Comparison of ENCODE assay signal across 20 cellular contexts in genomic region chr4:1805493-1806222, GRCh38. TPM values are rescaled to one million over a fixed set of nuclear protein-coding genes. Genes with fewer than 3 reads are reported as not detected.
DNase-seq lines count a peak whose midpoint lies in the region; ATAC-seq, FAIRE-seq and TF ChIP-seq lines count a peak whose summit lies in the region.
"Had no signal": no experiment of that assay in that cellular context is flagged by ENCODE, and none has a peak within 500 bp of the region (broad histone marks: within the 10 kb centered on the region; RNA-seq: fewer than 3 reads in every experiment).

No MANE protein-coding gene starts in this region.

- WGBS in K562 (ENCODE audit: insufficient coverage, low coverage, missing lambda C conversion rate): 94% methylated on average over 38 of the region's 47 CpGs

- intact Hi-C loops in K562 (cut with micrococcal nuclease): no loop called here

- H3K9ac ChIP-seq in BLaER1 (no peak overlapping the region), K562 (ENCODE audit: insufficient read depth in 1 of 2, low read depth in 2 of 2, low read length in 2 of 2) (no peak overlapping the region)
- peak overlapping the region in 2 of 11 experiments; percentile 26 to 37; a peak in 2 of 22 replicates for H3K9ac ChIP-seq in BLaER1 treated with 17β-estradiol and CSF1 and Interleukin-3, amounts not matched to agents 10 nM and 100 nM

- POLR2A ChIA-PET in HEK293 (lab: Yijun Ruan, JAX): no interaction called here
- POLR2A ChIA-PET in K562 (lab: Yijun Ruan, JAX): interaction anchor here (1.0 kb wide), 2 partner anchors 54 to 85 kb away, joined by 3 read pairs; partner anchors contain the start of genes TACC3 and TMEM129
- POLR2A ChIA-PET in CD8-positive, alpha-beta memory T cell (lab: Charles Lee): no interaction called here

- H3K9me1 ChIP-seq in K562 (ENCODE audit: control insufficient read depth, insufficient read depth, low read length): peaks cover 3% of the 10 kb centered on the region

- in situ Hi-C loops in K562 (cut with MboI): no loop called here

- TSS peak; percentile 29 for BruUV-seq in K562 (replicated peaks; lab: Mats Ljungman, UMichigan)

- H3K27me3 ChIP-seq in BLaER1: 0 out of 2 replicates have a peak, but pooled peaks cover 4% of the 10 kb centered on the region
- H3K27me3 ChIP-seq in BLaER1 treated with 17β-estradiol and CSF1 and Interleukin-3, amounts not matched to agents 10 nM and 100 nM: no peaks in the 10 kb centered on the region
- H3K27me3 ChIP-seq in K562 (ENCODE audit: control insufficient read depth in 2 of 2, insufficient read depth in 2 of 2, low read length in 2 of 2): no peaks in the 10 kb centered on the region
- H3K27me3 ChIP-seq in CD8-positive, alpha-beta memory T cell (ENCODE audit: insufficient read depth, low read length, poor library complexity, severe bottlenecking): no peaks in the 10 kb centered on the region

- H3K4me1 Mint-ChIP-seq in progenitor cell of endocrine pancreas (ENCODE audit: low read depth): peaks cover 2% of the 10 kb centered on the region
- H3K4me1 Mint-ChIP-seq in CD8-positive, alpha-beta memory T cell: no peaks in the 10 kb centered on the region
- H3K4me1 Mint-ChIP-seq: CD4-positive, CD25-positive, alpha-beta regulatory T cell; H9 had no signal

- TF ChIP-seq CTCF in HEK293 (tag by site-specific recombination; IDR thresholded peaks at IDR 0.05) (no peak), K562 (IDR thresholded peaks at IDR 0.05 in 2 of 3, conservative IDR thresholded peaks at IDR 0.05 in 1 of 3; ENCODE audit: insufficient read depth in 2 of 3, low read depth in 1 of 3, low read length in 3 of 3) (no peak), progenitor cell of endocrine pancreas (IDR thresholded peaks at IDR 0.05; ENCODE audit: unreplicated experiment) (no peak)

- H3K27me3 Mint-ChIP-seq in progenitor cell of endocrine pancreas: no peaks in the 10 kb centered on the region
- no peaks in the 10 kb centered on the region for H3K27me3 Mint-ChIP-seq in CD8-positive, alpha-beta memory T cell
- H3K27me3 Mint-ChIP-seq: CD4-positive, CD25-positive, alpha-beta regulatory T cell had no signal

- no peaks in the 10 kb centered on the region for H3K79me2 ChIP-seq in K562 (ENCODE audit: control insufficient read depth, insufficient read depth, low read length)

- peaks cover 2% of the 10 kb centered on the region; the same call in 1 of the 2 replicates for H3K36me3 ChIP-seq in BLaER1
- peaks cover 0 to 3% (median 0%) of the 10 kb centered on the region in 11 experiments; a peak in 4 of 22 replicates for H3K36me3 ChIP-seq in BLaER1 treated with 17β-estradiol and CSF1 and Interleukin-3, amounts not matched to agents 10 nM and 100 nM
- H3K36me3 ChIP-seq in HEK293 (ENCODE audit: control insufficient read depth in 2 of 2, insufficient read depth in 1 of 2, low read length in 2 of 2): peaks cover 0 to 63% of the 10 kb centered on the region in 2 experiments; a peak in 1 of 3 replicates
- peaks cover 71% of the 10 kb centered on the region; the same call in 2 of the 3 replicates for H3K36me3 ChIP-seq in K562 (ENCODE audit: control insufficient read depth, insufficient read depth, low read length)
- H3K36me3 ChIP-seq in CD8-positive, alpha-beta memory T cell (ENCODE audit: insufficient read depth, low read length): no peaks in the 10 kb centered on the region

- H3K27ac Mint-ChIP-seq in progenitor cell of endocrine pancreas: no peak overlapping the region
- no peak overlapping the region for H3K27ac Mint-ChIP-seq in CD8-positive, alpha-beta memory T cell
- H3K27ac Mint-ChIP-seq: CD4-positive, CD25-positive, alpha-beta regulatory T cell; H9 had no signal

- peaks cover 66% of the 10 kb centered on the region for H3K4me1 ChIP-seq in BLaER1
- H3K4me1 ChIP-seq in BLaER1 treated with 17β-estradiol and CSF1 and Interleukin-3, amounts not matched to agents 10 nM and 100 nM: peaks cover 12 to 68% (median 58%) of the 10 kb centered on the region in 10 experiments
- no peaks in the 10 kb centered on the region for H3K4me1 ChIP-seq in HEK293 (ENCODE audit: control insufficient read depth, insufficient read depth, low read length)
- H3K4me1 ChIP-seq in K562 (replicated peaks in 1 of 2; ENCODE audit: control insufficient read depth in 2 of 2, insufficient read depth in 2 of 2, low read length in 2 of 2): peaks cover 0 to 69% of the 10 kb centered on the region in 2 experiments; a peak in 2 of 5 replicates
- no peaks in the 10 kb centered on the region for H3K4me1 ChIP-seq in CD8-positive, alpha-beta memory T cell (ENCODE audit: insufficient read depth, low read length)

- TF ChIP-seq RAD21 in K562 (CRISPR knock-in tag; conservative IDR thresholded peaks at IDR 0.05 in 1 of 2, IDR thresholded peaks at IDR 0.05 in 1 of 2): no peak

- CTCF ChIA-PET in HEK293 (lab: Yijun Ruan, JAX): interaction anchor here (0.6 to 1.0 kb wide), 3 partner anchors 13 to 47 kb away, joined by 3 read pairs; no protein-coding TSS in a partner anchor
- CTCF ChIA-PET in K562 (lab: Yijun Ruan, JAX; ENCODE audit: low intra/inter-chr PET ratio): no interaction called here
- CTCF ChIA-PET in CD8-positive, alpha-beta memory T cell (lab: Charles Lee): no interaction called here

- FAIRE-seq in K562 (lab: Jason Lieb, UNC): no peak
- FAIRE-seq: A204.1 had no signal

- H3K9me3 Mint-ChIP-seq in progenitor cell of endocrine pancreas (ENCODE audit: low read depth): no peaks in the 10 kb centered on the region
- no peaks in the 10 kb centered on the region for H3K9me3 Mint-ChIP-seq in CD8-positive, alpha-beta memory T cell
- H3K9me3 Mint-ChIP-seq: CD4-positive, CD25-positive, alpha-beta regulatory T cell; H9 had no signal

- H3K4me3 ChIP-seq in BLaER1 (no peak overlapping the region), HEK293 (ENCODE audit: low read depth, low read length) (no peak overlapping the region), K562 (no peak overlapping the region)
- no peak overlapping the region for H3K4me3 ChIP-seq in BLaER1 treated with 17β-estradiol and CSF1 and Interleukin-3, amounts not matched to agents 10 nM and 100 nM
- H3K4me3 ChIP-seq in CD8-positive, alpha-beta memory T cell (ENCODE audit: low read length): no peak overlapping the region

- peak overlapping the region; percentile 47 for H3K4me2 ChIP-seq in BLaER1
- peak overlapping the region in 8 of 11 experiments; percentile 26 to 66 (median 58); a peak in 13 of 22 replicates for H3K4me2 ChIP-seq in BLaER1 treated with 17β-estradiol and CSF1 and Interleukin-3, amounts not matched to agents 10 nM and 100 nM
- no peak overlapping the region for H3K4me2 ChIP-seq in K562 (ENCODE audit: insufficient read depth, low read length)

- H3K27ac ChIP-seq in BLaER1 (no peak overlapping the region), HEK293 (ENCODE audit: extremely low read depth, low read depth, low read length) (no peak overlapping the region), K562 (ENCODE audit: extremely low read depth, low read depth, low read length) (no peak overlapping the region)
- no peak overlapping the region for H3K27ac ChIP-seq in BLaER1 treated with 17β-estradiol and CSF1 and Interleukin-3, amounts not matched to agents 10 nM and 100 nM
- H3K27ac ChIP-seq in CD8-positive, alpha-beta memory T cell (ENCODE audit: low read depth, low read length): no peak overlapping the region

- 0 out of 2 replicates have a peak, but pooled peaks have one; percentile 32 for TF ChIP-seq POLR2A in K562 (conservative IDR thresholded peaks at IDR 0.05)

- ATAC-seq in K562: no peak
- no peak for ATAC-seq in HG02571 (IDR thresholded peaks at IDR 0.05; ENCODE audit: unreplicated experiment)

- H3K9me3 ChIP-seq in BLaER1 (no peaks in the 10 kb centered on the region), HEK293 (ENCODE audit: control insufficient read depth, insufficient read depth, low read depth, low read length) (no peaks in the 10 kb centered on the region), K562 (replicated peaks; ENCODE audit: control insufficient read depth, insufficient read depth, low read depth, low read length) (no peaks in the 10 kb centered on the region)
- no peaks in the 10 kb centered on the region for H3K9me3 ChIP-seq in BLaER1 treated with 17β-estradiol and CSF1 and Interleukin-3, amounts not matched to agents 10 nM and 100 nM (replicated peaks in 1 of 11)
- H3K9me3 ChIP-seq in CD8-positive, alpha-beta memory T cell (ENCODE audit: low read length): no peaks in the 10 kb centered on the region

- H3K36me3 Mint-ChIP-seq in progenitor cell of endocrine pancreas (ENCODE audit: insufficient read depth): no peaks in the 10 kb centered on the region
- no peaks in the 10 kb centered on the region for H3K36me3 Mint-ChIP-seq in CD8-positive, alpha-beta memory T cell
- H3K36me3 Mint-ChIP-seq: CD4-positive, CD25-positive, alpha-beta regulatory T cell had no signal

- DNase-seq in K562 (ENCODE audit: extremely low read depth in 1 of 4, low spot score in 3 of 4) (peak in 1 of 4 experiments; percentile 13), progenitor cell of endocrine pancreas (ENCODE audit: low spot score, unreplicated experiment) (no peak), HPDE6-E6E7 (ENCODE audit: extremely low spot score) (no peak)
- no peak for DNase-seq in CD8-positive, alpha-beta memory T cell
- DNase-seq: ACHN; AML-193; CD4-positive, CD25-positive, alpha-beta regulatory T cell; DMS 273 treated with DMSO at 0.1 percent for 48 hours; DMS79; GF-D8; GOT3; H9; IMR-90; Kasumi-1; KBM-7 had no signal

- H2AFZ ChIP-seq in K562 (ENCODE audit: low read depth, low read length): no peak overlapping the region

- H4K20me1 ChIP-seq in BLaER1 (peaks cover 55% of the 10 kb centered on the region), K562 (replicated peaks; ENCODE audit: control insufficient read depth, insufficient read depth, low read length) (no peaks in the 10 kb centered on the region; the same call in 1 of the 2 replicates)
- H4K20me1 ChIP-seq in BLaER1 treated with 17β-estradiol and CSF1 and Interleukin-3, amounts not matched to agents 10 nM and 100 nM: peaks cover 0 to 55% (median 21%) of the 10 kb centered on the region in 11 experiments; a peak in 18 of 22 replicates

- no peak for TF ChIP-seq EP300 in K562 (IDR thresholded peaks at IDR 0.05; ENCODE audit: low read length)

- H3K4me3 Mint-ChIP-seq in progenitor cell of endocrine pancreas (ENCODE audit: low read depth): no peak overlapping the region
- no peak overlapping the region for H3K4me3 Mint-ChIP-seq in CD8-positive, alpha-beta memory T cell
- H3K4me3 Mint-ChIP-seq: CD4-positive, CD25-positive, alpha-beta regulatory T cell; H9 had no signal

RNA-seq across cellular contexts. Expression of gene FGFR3, which starts 12.6 kb away (rescaled TPM):
- total RNA-seq in K562 (2011; cell fraction: chromatin; rRNA removed; ENCODE audit: low replicate concordance): 54.4 and 166 TPM in 2 replicates
- 200 and 208 TPM in 2 replicates for total RNA-seq in K562 (2011; cell fraction: nucleolus; rRNA removed)
- 76.8 and 80.7 TPM in 2 replicates for total RNA-seq in K562 (2011; cell fraction: nucleoplasm; rRNA removed)
- total RNA-seq in K562 (2014; rRNA removed) (39.9 and 43.8 TPM in 2 replicates), K562 (2014; rRNA removed; fragmentation: Illumina TruSeq; extraction: Trizol) (6.3 and 6.5 TPM in 2 replicates), K562 (2015; rRNA removed; fragmentation: Illumina TruSeq; extraction: Trizol) (12.7 and 14.1 TPM in 2 replicates), K562 (2021) (47.8 and 60.4 TPM in 2 replicates), progenitor cell of endocrine pancreas (169 and 185 TPM in 2 replicates)
- polyA plus RNA-seq in K562 (2011; rRNA removed) (20.4 and 21.7 TPM in 2 replicates), K562 (2014; fragmentation: Illumina TruSeq; extraction: Trizol) (8.4 and 22.9 TPM in 2 replicates), K562 (2014; fragmentation: Nextera tagmentation; extraction: Ambion mirVana) (1 to 10 TPM; 1.2 to 1.7 TPM), K562 (2014; rRNA removed) (48.9 and 51.5 TPM in 2 replicates)
- 18.7 and 54.2 TPM in 2 replicates for polyA plus RNA-seq in K562 (2011; cell fraction: cytosol; rRNA removed)
- 176 and 334 TPM in 2 replicates for polyA plus RNA-seq in K562 (2011; cell fraction: nucleus; rRNA removed)
- 15.0 and 22.4 TPM in 2 replicates for polyA plus RNA-seq in K562 (2012)
- polyA minus RNA-seq in K562 (2011; rRNA and poly(A)+ RNA removed): 3.9 and 9.3 TPM in 2 replicates
- polyA minus RNA-seq in K562 (2011; cell fraction: cytosol; rRNA and poly(A)+ RNA removed): 30.2 and 37.6 TPM in 2 replicates
- polyA minus RNA-seq in K562 (2011; cell fraction: nucleus; rRNA and poly(A)+ RNA removed): 59.1 and 74.0 TPM in 2 replicates
- under 1 TPM in 1 of 2 experiments, not detected in 1; 0.07 TPM for total RNA-seq in CD8-positive, alpha-beta memory T cell
- polyA plus RNA-seq in CD8-positive, alpha-beta memory T cell: not detected
- polyA plus RNA-seq: CD4-positive, CD25-positive, alpha-beta regulatory T cell had no signal

RNA-seq across cellular contexts. Expression of gene LETM1, which starts 50.3 kb away (rescaled TPM):
- 127 and 320 TPM in 2 replicates for total RNA-seq in K562 (2011; cell fraction: chromatin; rRNA removed; ENCODE audit: low replicate concordance)
- total RNA-seq in K562 (2011; cell fraction: nucleolus; rRNA removed): 226 and 230 TPM in 2 replicates
- 127 and 144 TPM in 2 replicates for total RNA-seq in K562 (2011; cell fraction: nucleoplasm; rRNA removed)
- total RNA-seq in K562 (2014; rRNA removed) (99.1 and 118 TPM in 2 replicates), K562 (2014; rRNA removed; fragmentation: Illumina TruSeq; extraction: Trizol) (26.9 and 33.1 TPM in 2 replicates), K562 (2015; rRNA removed; fragmentation: Illumina TruSeq; extraction: Trizol) (48.3 and 49.6 TPM in 2 replicates), K562 (2021) (105 and 109 TPM in 2 replicates), progenitor cell of endocrine pancreas (46.1 and 51.2 TPM in 2 replicates)
- polyA plus RNA-seq in K562 (2011; rRNA removed) (28.3 and 38.6 TPM in 2 replicates), K562 (2014; fragmentation: Illumina TruSeq; extraction: Trizol) (35.0 and 44.2 TPM in 2 replicates), K562 (2014; fragmentation: Nextera tagmentation; extraction: Ambion mirVana) (1 to 10 TPM; 3.9 to 5.6 TPM), K562 (2014; rRNA removed) (67.7 and 72.0 TPM in 2 replicates)
- 25.3 and 48.8 TPM in 2 replicates for polyA plus RNA-seq in K562 (2011; cell fraction: cytosol; rRNA removed)
- 122 and 226 TPM in 2 replicates for polyA plus RNA-seq in K562 (2011; cell fraction: nucleus; rRNA removed)
- polyA plus RNA-seq in K562 (2012): 34.0 and 53.2 TPM in 2 replicates
- polyA minus RNA-seq in K562 (2011; rRNA and poly(A)+ RNA removed): 43.8 and 47.1 TPM in 2 replicates
- 67.2 and 76.8 TPM in 2 replicates for polyA minus RNA-seq in K562 (2011; cell fraction: cytosol; rRNA and poly(A)+ RNA removed)
- 76.1 and 82.1 TPM in 2 replicates for polyA minus RNA-seq in K562 (2011; cell fraction: nucleus; rRNA and poly(A)+ RNA removed)
- 10 to 100 TPM; 85.4 to 87.3 TPM for total RNA-seq in CD8-positive, alpha-beta memory T cell
- polyA plus RNA-seq in CD8-positive, alpha-beta memory T cell: 15.5 TPM

Comparison
In these comparisons a context has a peak if more than half of its experiments do, and no peak if none do; other contexts are left out.
1. RNA of gene FGFR3, which starts 12.6 kb away (total RNA-seq): 169 to 185 TPM in progenitor cell of endocrine pancreas and 6.3 to 208 TPM in K562; 0.07 TPM in CD8-positive, alpha-beta memory T cell; every median in the first group is over 4 times any median in the second.